Comparison of ENCODE assay signal across 1 cellular context in genomic region chrX:140504371-140505324, GRCh38.
A peak's percentile ranks its signal among the peaks of the same experiment; 100 is the strongest.
TF ChIP-seq lines count a peak whose summit lies in the region.

SOX3 (minus strand) TSS chrX:140505069; CDS start chrX:140505060, 9 bp downstream.

TF ChIP-seq in H1, 55 proteins besides CTCF, POLR2A, EP300 and RAD21 (continued from another document):
- TF ChIP-seq, protein P1, sequence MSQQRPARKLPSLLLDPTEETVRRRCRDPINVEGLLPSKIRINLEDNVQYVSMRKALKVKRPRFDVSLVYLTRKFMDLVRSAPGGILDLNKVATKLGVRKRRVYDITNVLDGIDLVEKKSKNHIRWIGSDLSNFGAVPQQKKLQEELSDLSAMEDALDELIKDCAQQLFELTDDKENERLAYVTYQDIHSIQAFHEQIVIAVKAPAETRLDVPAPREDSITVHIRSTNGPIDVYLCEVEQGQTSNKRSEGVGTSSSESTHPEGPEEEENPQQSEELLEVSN (IDR thresholded peaks at IDR 0.05), result peak; percentile 14; the same call in 1 of the 2 replicates
- TF ChIP-seq SUZ12 (IDR thresholded peaks at IDR 0.05; ENCODE audit: low read length), result peak; percentile 67
- TF ChIP-seq KDM4A (IDR thresholded peaks at IDR 0.05; ENCODE audit: low read depth, low read length, severe bottlenecking), result peak; percentile 59
- TF ChIP-seq, protein P2, sequence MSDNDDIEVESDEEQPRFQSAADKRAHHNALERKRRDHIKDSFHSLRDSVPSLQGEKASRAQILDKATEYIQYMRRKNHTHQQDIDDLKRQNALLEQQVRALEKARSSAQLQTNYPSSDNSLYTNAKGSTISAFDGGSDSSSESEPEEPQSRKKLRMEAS (IDR thresholded peaks at IDR 0.05), result no peak
- TF ChIP-seq POLR2AphosphoS5 (IDR thresholded peaks at IDR 0.05; ENCODE audit: low read depth, low read length), result peak; percentile 85
- no peak for TF ChIP-seq NANOG (IDR thresholded peaks at IDR 0.05; ENCODE audit: insufficient read depth, low read depth, low read length, poor library complexity, severe bottlenecking)
